Comparison of ENCODE assay signal across 9 cellular contexts in the genomic region with DNA sequence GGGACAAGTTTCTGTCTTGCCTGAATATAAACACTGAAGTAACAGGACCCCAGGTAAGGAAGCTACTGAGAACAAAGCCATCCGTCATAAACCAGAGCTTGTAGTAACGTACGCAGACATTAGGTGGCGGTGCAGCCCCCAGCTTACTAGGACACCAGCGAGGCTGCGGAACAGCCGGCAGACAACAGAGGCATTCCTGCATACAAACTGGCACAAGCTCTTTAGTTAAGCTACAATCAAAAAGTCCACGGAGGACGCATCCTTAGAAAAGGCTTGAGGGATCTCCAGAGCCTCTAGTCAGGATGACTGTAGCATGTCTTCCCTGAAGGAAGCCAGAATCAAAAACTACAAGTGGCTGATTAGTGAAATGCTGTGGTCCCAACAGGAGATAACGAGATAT. TPM values are rescaled to one million over a fixed set of nuclear protein-coding genes. Genes with fewer than 3 reads are reported as not detected.
A peak's percentile ranks its signal among the peaks of the same experiment; 100 is the strongest.
DNase-seq lines count a peak whose midpoint lies in the region; ATAC-seq, FAIRE-seq and TF ChIP-seq lines count a peak whose summit lies in the region.
"Had no signal": no experiment of that assay in that cellular context is flagged by ENCODE, and none has a peak within 500 bp of the region (broad histone marks: within the 10 kb centered on the region; RNA-seq: fewer than 3 reads in every experiment).

No MANE protein-coding gene starts in this region.

- intact Hi-C loops in Right ventricle myocardium inferior (cut with DNase I) (loop anchor here (5.0 to 10.0 kb wide), 2 partner anchors 78 to 120 kb away; a partner anchor contains a TSS), cardiac septum (cut with DNase I) (loop anchor here (5.0 to 10.0 kb wide), 2 partner anchors 78 to 115 kb away; a partner anchor contains a TSS), right lobe of liver (cut with DNase I) (no loop called here)

- no peak for FAIRE-seq in GM12892 (lab: Jason Lieb, UNC)
- FAIRE-seq: G401.6 had no signal

- H3K36me3 ChIP-seq in right lobe of liver = peaks cover 0 to 42% (median 21%) of the 10 kb centered on the region in 4 donors

- peak; percentile 76 for ATAC-seq in Right ventricle myocardium inferior
- ATAC-seq in right lobe of liver = peak; percentile 33 to 69 (median 64)
- ATAC-seq in GM18867 (IDR thresholded peaks at IDR 0.05; ENCODE audit: unreplicated experiment) = no peak
- ATAC-seq in GM21619 (IDR thresholded peaks at IDR 0.05; ENCODE audit: unreplicated experiment) = no peak
- ATAC-seq in HG03196 (IDR thresholded peaks at IDR 0.05; ENCODE audit: unreplicated experiment) = no peak

- peak; percentile 67 for DNase-seq in Right ventricle myocardium inferior (ENCODE audit: missing footprints)
- DNase-seq in cardiac septum (ENCODE audit: low spot score) = no peak
- DNase-seq in choroid plexus epithelial cell (ENCODE audit: low read depth) = peak; percentile 88
- peak in 1 of 3 donors; percentile 27 for DNase-seq in right lobe of liver
- no peak for DNase-seq in GM12892 (ENCODE audit: insufficient read length)

- TF ChIP-seq CTCF in choroid plexus epithelial cell (conservative IDR thresholded peaks at IDR 0.05; ENCODE audit: low read depth, low read length) (peak; percentile 93), right lobe of liver (IDR thresholded peaks at IDR 0.05) (peak; percentile 25 to 40 (median 34))

- TF ChIP-seq POLR2A in right lobe of liver (IDR thresholded peaks at IDR 0.05) (no peak), GM12892 (IDR thresholded peaks at IDR 0.05; ENCODE audit: low read depth, low read length) (no peak)

- no peak overlapping the region for H3K27ac ChIP-seq in right lobe of liver

- no peaks in the 10 kb centered on the region for H3K27me3 ChIP-seq in right lobe of liver

- no peaks in the 10 kb centered on the region for H3K4me1 ChIP-seq in right lobe of liver

- H3K4me3 ChIP-seq in choroid plexus epithelial cell (ENCODE audit: low read depth, low read length) (no peak overlapping the region), right lobe of liver (no peak overlapping the region)

- H3K9me3 ChIP-seq in right lobe of liver = peaks cover 0 to 6% (median under 1%) of the 10 kb centered on the region in 4 donors

- 42% methylated on average over 10 of the region's 10 CpGs for WGBS in right lobe of liver (ENCODE audit: insufficient coverage, low coverage, low lambda C conversion rate, missing lambda C conversion rate)

RNA-seq across cellular contexts. Expression of a gene that starts 26.2 kb away (rescaled TPM):
- 16.5 TPM for total RNA-seq in Right ventricle myocardium inferior
- total RNA-seq in cardiac septum = 16.8 TPM
- 10 to 100 TPM in 5 of 6 experiments, 1 to 10 TPM in 1; 6.6 to 18.9 (median 13.9) TPM for total RNA-seq in right lobe of liver
- 25.9 TPM for polyA plus RNA-seq in GM12892 (2012; ENCODE audit: missing spikeins)

RNA-seq across cellular contexts. Expression of a gene that starts 32.4 kb away (rescaled TPM):
- total RNA-seq in Right ventricle myocardium inferior (not detected), cardiac septum (not detected), right lobe of liver (not detected)
- polyA plus RNA-seq in GM12892 (2012; ENCODE audit: missing spikeins) = not detected

RNA-seq across cellular contexts. Expression of a gene that starts 55.7 kb away (rescaled TPM):
- total RNA-seq in Right ventricle myocardium inferior (18.6 TPM), cardiac septum (20.9 TPM), right lobe of liver (1 to 10 TPM in 1 of 6 experiments, under 1 TPM in 5; 0.12 to 1.3 (median 0.47) TPM)
- polyA plus RNA-seq in GM12892 (2012; ENCODE audit: missing spikeins) = 0.78 TPM

Comparison
In these comparisons a context has a peak if more than half of its experiments do, and no peak if none do; other contexts are left out.
1. DNase-seq: peak in Right ventricle myocardium inferior (single experiment) and choroid plexus epithelial cell (single experiment); none in cardiac septum (single experiment) and GM12892 (single experiment).
2. ATAC-seq: peak in Right ventricle myocardium inferior (single experiment) and right lobe of liver (4 of 4); none in GM18867 (single experiment), GM21619 (single experiment) and HG03196 (single experiment).
3. intact Hi-C loops: an anchor here in Right ventricle myocardium inferior (5.0 to 10.0 kb wide) and cardiac septum (5.0 to 10.0 kb wide); none called in right lobe of liver.